In genomic region chr2:217466799-217467198, GRCh38 we compare ENCODE assay signal across 25 cellular contexts.
"Had no signal": no experiment of that assay in that cellular context is flagged by ENCODE, and none has a peak within 500 bp of the region (broad histone marks: within the 10 kb centered on the region; RNA-seq: fewer than 3 reads in every experiment).

No MANE protein-coding gene starts in this region.

- H3K4me3 ChIP-seq: body of pancreas, dorsolateral prefrontal cortex, transverse colon had no signal

- H3K27ac Mint-ChIP-seq: activated CD4-positive, alpha-beta T cell treated with anti-CD3 and anti-CD28 coated beads, Interleukin-2, amount 10 ng/mL, durations not matched to agents 7 days and 5 days; activated CD8-positive, alpha-beta T cell treated with anti-CD3 and anti-CD28 coated beads, Interleukin-2, amount 10 ng/mL, durations not matched to agents 7 days and 5 days; activated naive CD8-positive, alpha-beta T cell treated with anti-CD3 and anti-CD28 coated beads, Interleukin-2, amount 10 ng/mL, durations not matched to agents 7 days and 5 days; activated T-cell treated with anti-CD3 and anti-CD28 coated beads, Interleukin-2, amount 50 U/mL, for 24 hours; activated T-helper 2 cell treated with anti-CD3 and anti-CD28 coated beads, Interferon-gamma antibody, Interleukin-2, Interleukin-4, amounts not matched to agents 10 μg/mL and 5 μg/mL and 100 μg/mL, durations not matched to agents 14 hours and 24 hours and 36 hours; memory B cell; naive thymus-derived CD8-positive, alpha-beta T cell; stimulated activated naive CD8-positive, alpha-beta T cell treated with anti-CD3 and anti-CD28 coated beads, Interleukin-15, Interleukin-2, amounts not matched to agents 100 ng/mL and 50 ng/mL, for 24 hours had no signal

- H3K27me3 ChIP-seq: body of pancreas, dorsolateral prefrontal cortex, transverse colon had no signal

- DNase-seq: activated CD4-positive, alpha-beta T cell treated with anti-CD3 and anti-CD28 coated beads, Interleukin-2, amount 10 ng/mL, durations not matched to agents 7 days and 5 days; activated CD8-positive, alpha-beta T cell treated with anti-CD3 and anti-CD28 coated beads, Interleukin-2, amount 10 ng/mL, durations not matched to agents 7 days and 5 days; activated naive CD4-positive, alpha-beta T cell treated with Interleukin-2 at 50 U/mL for 16 hours; activated naive CD8-positive, alpha-beta T cell treated with anti-CD3 and anti-CD28 coated beads, Interleukin-2, amount 10 ng/mL, durations not matched to agents 7 days and 5 days; activated T-cell treated with anti-CD3 and anti-CD28 coated beads, Interleukin-2, amount 50 U/mL, for 24 hours; body of pancreas; caudate nucleus; dorsolateral prefrontal cortex; head of caudate nucleus; left ventricle myocardium superior; naive thymus-derived CD8-positive, alpha-beta T cell; nucleus accumbens; posterior cingulate gyrus; retina; stimulated activated CD4-positive, alpha-beta T cell treated with anti-CD3 and anti-CD28 coated beads, Interleukin-12 subunit alpha, Interleukin-12 subunit beta, amount 100 ng/mL, for 4 hours; stimulated activated CD4-positive, alpha-beta T cell treated with anti-CD3 and anti-CD28 coated beads, Interleukin-1b, Interleukin-23, amount 100 ng/mL, for 48 hours; transverse colon had no signal

- FAIRE-seq: colon, frontal cortex, keratinocyte had no signal

- H3K9me3 Mint-ChIP-seq: activated CD4-positive, alpha-beta T cell treated with anti-CD3 and anti-CD28 coated beads, Interleukin-2, amount 10 ng/mL, durations not matched to agents 7 days and 5 days; activated T-cell treated with anti-CD3 and anti-CD28 coated beads, Interleukin-2, amount 50 U/mL, for 24 hours; activated T-helper 2 cell treated with anti-CD3 and anti-CD28 coated beads, Interferon-gamma antibody, Interleukin-2, Interleukin-4, amounts not matched to agents 10 μg/mL and 5 μg/mL and 100 μg/mL, durations not matched to agents 14 hours and 24 hours and 36 hours; memory B cell; naive thymus-derived CD8-positive, alpha-beta T cell; stimulated activated naive CD8-positive, alpha-beta T cell treated with anti-CD3 and anti-CD28 coated beads, Interleukin-15, Interleukin-2, amounts not matched to agents 100 ng/mL and 50 ng/mL, for 24 hours had no signal

- H3K9me3 ChIP-seq: body of pancreas, transverse colon had no signal

- H3K4me1 ChIP-seq: body of pancreas, transverse colon had no signal

- H3K4me1 Mint-ChIP-seq: activated CD4-positive, alpha-beta T cell treated with anti-CD3 and anti-CD28 coated beads, Interleukin-2, amount 10 ng/mL, durations not matched to agents 7 days and 5 days; activated naive CD8-positive, alpha-beta T cell treated with anti-CD3 and anti-CD28 coated beads, Interleukin-2, amount 10 ng/mL, durations not matched to agents 7 days and 5 days; memory B cell; naive thymus-derived CD8-positive, alpha-beta T cell had no signal

- H3K4me3 Mint-ChIP-seq: activated CD4-positive, alpha-beta T cell treated with anti-CD3 and anti-CD28 coated beads, Interleukin-2, amount 10 ng/mL, durations not matched to agents 7 days and 5 days; activated CD8-positive, alpha-beta T cell treated with anti-CD3 and anti-CD28 coated beads, Interleukin-2, amount 10 ng/mL, durations not matched to agents 7 days and 5 days; activated naive CD8-positive, alpha-beta T cell treated with anti-CD3 and anti-CD28 coated beads, Interleukin-2, amount 10 ng/mL, durations not matched to agents 7 days and 5 days; activated T-cell treated with anti-CD3 and anti-CD28 coated beads, Interleukin-2, amount 50 U/mL, for 24 hours; memory B cell; naive thymus-derived CD8-positive, alpha-beta T cell; stimulated activated naive CD8-positive, alpha-beta T cell treated with anti-CD3 and anti-CD28 coated beads, Interleukin-15, Interleukin-2, amounts not matched to agents 100 ng/mL and 50 ng/mL, for 24 hours had no signal

- H3K36me3 ChIP-seq: transverse colon had no signal

- H3K27ac ChIP-seq: body of pancreas, dorsolateral prefrontal cortex, epithelial cell of prostate, transverse colon had no signal

- H3K27me3 Mint-ChIP-seq: activated CD4-positive, alpha-beta T cell treated with anti-CD3 and anti-CD28 coated beads, Interleukin-2, amount 10 ng/mL, durations not matched to agents 7 days and 5 days; activated naive CD8-positive, alpha-beta T cell treated with anti-CD3 and anti-CD28 coated beads, Interleukin-2, amount 10 ng/mL, durations not matched to agents 7 days and 5 days; activated T-cell treated with anti-CD3 and anti-CD28 coated beads, Interleukin-2, amount 50 U/mL, for 24 hours; memory B cell; stimulated activated naive CD8-positive, alpha-beta T cell treated with anti-CD3 and anti-CD28 coated beads, Interleukin-15, Interleukin-2, amounts not matched to agents 100 ng/mL and 50 ng/mL, for 24 hours had no signal

- ATAC-seq: activated CD4-positive, CD25-positive, alpha-beta regulatory T cell treated with anti-CD3 and anti-CD28 coated beads, Interleukin-2, amount 50 U/mL, for 24 hours; activated CD8-positive, alpha-beta T cell treated with anti-CD3 and anti-CD28 coated beads, Interleukin-2, amount 10 ng/mL, durations not matched to agents 7 days and 5 days; body of pancreas; left ventricle myocardium superior; naive thymus-derived CD8-positive, alpha-beta T cell had no signal

- H3K36me3 Mint-ChIP-seq: memory B cell had no signal
